7 cellular contexts compared by ENCODE assay signal in the genomic region with DNA sequence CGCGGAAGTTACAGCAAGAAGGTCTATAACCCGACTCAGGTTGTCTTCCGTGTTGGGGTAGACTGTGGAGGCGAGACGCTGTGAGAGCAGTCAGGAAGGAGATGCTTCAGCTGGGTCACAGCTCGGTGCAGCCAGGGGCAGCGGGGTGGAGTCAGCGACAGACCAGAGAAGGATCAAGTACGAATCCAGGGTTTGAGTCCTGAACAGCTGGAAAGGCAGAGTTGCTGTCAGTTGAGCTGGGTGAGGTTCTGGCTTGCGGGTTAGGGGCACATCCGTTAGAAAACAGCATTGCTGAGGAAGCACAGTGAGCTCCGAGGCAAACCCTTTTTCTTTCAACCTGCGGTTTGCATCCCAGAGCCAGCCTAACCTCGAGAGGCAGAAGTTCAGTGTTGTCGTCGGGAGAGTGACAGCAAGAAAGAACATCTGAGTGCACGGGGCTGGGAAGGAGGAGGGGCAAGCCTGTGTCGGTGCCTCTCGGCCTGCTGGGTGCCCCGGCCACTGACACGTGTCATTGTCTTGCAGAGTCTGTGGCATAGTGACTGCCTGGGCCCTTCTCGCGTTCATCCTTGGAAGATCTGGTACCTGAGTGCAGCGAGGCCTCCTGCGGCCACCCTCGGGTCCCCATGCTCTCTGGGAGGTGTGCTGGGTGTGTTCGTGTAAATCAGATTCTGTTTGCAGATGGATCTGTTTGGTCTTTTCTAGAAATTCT.
A peak's percentile ranks its signal among the peaks of the same experiment; 100 is the strongest.
DNase-seq lines count a peak whose midpoint lies in the region; ATAC-seq lines count a peak whose summit lies in the region.

No MANE protein-coding gene starts in this region.

- H3K4me1 Mint-ChIP-seq in central memory CD8-positive, alpha-beta T cell, result peaks cover 6% of the 10 kb centered on the region

- no peaks in the 10 kb centered on the region for H3K9me3 Mint-ChIP-seq in central memory CD8-positive, alpha-beta T cell

- peak; percentile 63 for ATAC-seq in GM21723 (IDR thresholded peaks at IDR 0.05; ENCODE audit: unreplicated experiment)
- ATAC-seq in central memory CD8-positive, alpha-beta T cell (replicated peaks; ENCODE audit: extremely low read depth, poor library complexity, severe bottlenecking), result peak; percentile 69
- no peak for ATAC-seq in GM21360 (IDR thresholded peaks at IDR 0.05; ENCODE audit: unreplicated experiment)

- H3K4me3 Mint-ChIP-seq in central memory CD8-positive, alpha-beta T cell, result peak overlapping the region; percentile 59

- H3K27me3 Mint-ChIP-seq in central memory CD8-positive, alpha-beta T cell, result no peaks in the 10 kb centered on the region

- H3K27ac Mint-ChIP-seq in central memory CD8-positive, alpha-beta T cell (ENCODE audit: low read depth), result peak overlapping the region; percentile 50

- H3K36me3 Mint-ChIP-seq in central memory CD8-positive, alpha-beta T cell (ENCODE audit: insufficient read depth), result peaks cover 5% of the 10 kb centered on the region

- DNase-seq in SIG-M5 (lab: John Stamatoyannopoulos, UW) (peak; percentile 69), T1000 (lab: John Stamatoyannopoulos, UW) (no peak), kidney tubule cell (ENCODE audit: low spot score) (no peak)
- no peak for DNase-seq in central memory CD8-positive, alpha-beta T cell (ENCODE audit: low spot score in 2 of 2)
- peak in 2 of 3 donors; percentile 3 to 10 for DNase-seq in stimulated activated CD4-positive, alpha-beta T cell treated with anti-CD3 and anti-CD28 coated beads, TNF-alpha, amount 100 ng/mL, for 48 hours (ENCODE audit: low read depth in 3 of 3)

Comparison
In these comparisons a context has a peak if more than half of its experiments do, and no peak if none do; other contexts are left out.
1. DNase-seq: peak in SIG-M5 (single experiment) and stimulated activated CD4-positive, alpha-beta T cell treated with anti-CD3 and anti-CD28 coated beads, TNF-alpha, amount 100 ng/mL, for 48 hours (2 of 3); none in central memory CD8-positive, alpha-beta T cell (0 of 2), T1000 (single experiment) and kidney tubule cell (single experiment).